In the genomic region with DNA sequence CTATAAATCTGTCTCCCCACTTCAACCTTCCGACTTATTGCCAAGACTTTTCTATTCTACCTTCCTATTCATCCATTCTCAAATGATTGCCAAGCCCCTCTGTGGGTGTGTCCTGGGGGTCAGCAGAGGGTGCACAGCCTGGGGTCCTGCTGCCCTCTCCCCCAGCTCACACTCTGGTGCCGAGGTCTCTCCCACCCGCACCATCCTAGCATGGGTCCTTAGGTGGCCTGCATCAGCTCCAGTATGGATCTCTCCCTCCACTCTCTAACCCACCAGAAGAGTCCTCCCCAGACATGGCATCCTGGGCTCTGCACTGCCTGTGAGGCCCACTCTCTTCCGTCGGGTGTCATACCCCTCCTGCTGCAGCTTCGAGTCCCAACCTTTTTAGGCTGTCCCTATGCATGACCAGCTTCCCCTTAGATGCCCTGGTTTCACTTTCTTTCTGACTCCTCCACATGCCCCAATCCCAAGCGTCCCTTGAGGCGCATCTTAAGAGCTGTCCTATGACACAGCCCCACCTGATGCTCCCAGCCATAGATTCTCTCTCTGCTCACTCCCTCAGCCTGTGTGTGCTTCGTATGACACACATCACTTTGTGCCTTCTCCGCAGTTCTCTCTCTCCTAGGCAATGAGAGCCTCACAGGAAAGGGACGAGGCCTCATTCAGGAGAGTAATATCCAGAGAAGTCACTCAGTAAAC, we compare ENCODE assay signal across 9 cellular contexts. TPM values are rescaled to one million over a fixed set of nuclear protein-coding genes. Genes with fewer than 3 reads are reported as not detected.
A peak's percentile ranks its signal among the peaks of the same experiment; 100 is the strongest.
DNase-seq lines count a peak whose midpoint lies in the region; ATAC-seq and TF ChIP-seq lines count a peak whose summit lies in the region.
"Had no signal": no experiment of that assay in that cellular context is flagged by ENCODE, and none has a peak within 500 bp of the region (broad histone marks: within the 10 kb centered on the region; RNA-seq: fewer than 3 reads in every experiment).

No MANE protein-coding gene starts in this region.

- H3K27ac Mint-ChIP-seq in CD4-positive, alpha-beta memory T cell: peak overlapping the region; percentile 27 to 92 (median 83)
- H3K27ac Mint-ChIP-seq in nephron progenitor cell: peak overlapping the region; percentile 3

- no peak overlapping the region for H3K27ac ChIP-seq in CD4-positive, alpha-beta memory T cell (ENCODE audit: low read depth, low read length)
- H3K27ac ChIP-seq in adrenal gland: peak overlapping the region in 4 of 5 donors; percentile 46 to 89 (median 69)

- H3K9me3 ChIP-seq in CD4-positive, alpha-beta memory T cell (ENCODE audit: control insufficient read depth in 1 of 2, low read length in 2 of 2): no peaks in the 10 kb centered on the region
- no peaks in the 10 kb centered on the region for H3K9me3 ChIP-seq in adrenal gland (replicated peaks in 1 of 3)

- H3K4me3 ChIP-seq in CD4-positive, alpha-beta memory T cell (ENCODE audit: low read length in 2 of 2): no peak overlapping the region
- no peak overlapping the region for H3K4me3 ChIP-seq in adrenal gland

- TF ChIP-seq CTCF in adrenal gland (IDR thresholded peaks at IDR 0.05) (no peak), nephron progenitor cell (IDR thresholded peaks at IDR 0.05) (no peak)

- peaks cover 66% of the 10 kb centered on the region for H3K36me3 ChIP-seq in CD4-positive, alpha-beta memory T cell (ENCODE audit: insufficient read depth, low read length)
- peaks cover 0 to 90% of the 10 kb centered on the region in 2 donors for H3K36me3 ChIP-seq in adrenal gland (replicated peaks in 1 of 2)

- H3K4me1 Mint-ChIP-seq in CD4-positive, alpha-beta memory T cell: peaks cover 12 to 19% (median 16%) of the 10 kb centered on the region in 4 donors
- peaks cover 32% of the 10 kb centered on the region for H3K4me1 Mint-ChIP-seq in nephron progenitor cell

- peak; percentile 67 for ATAC-seq in HG02610 (IDR thresholded peaks at IDR 0.05; ENCODE audit: unreplicated experiment)

- DNase-seq in CD4-positive, alpha-beta memory T cell: no peak
- DNase-seq in adrenal gland (peak in 3 of 7 donors; percentile 13 to 62 (median 19)), nephron progenitor cell (no peak), T-helper 9 cell (no peak), nucleus accumbens (lab: John Stamatoyannopoulos, UW) (no peak), NOMO-1 treated with dmso at 0.1 percent for 144 hours (lab: John Stamatoyannopoulos, UW; ENCODE audit: unreplicated experiment) (no peak)
- no peak for DNase-seq in stimulated activated CD4-positive, alpha-beta T cell treated with anti-CD3 and anti-CD28 coated beads, Interleukin-2, amount 100 ng/mL, for 24 hours

- H3K4me3 Mint-ChIP-seq in CD4-positive, alpha-beta memory T cell: no peak overlapping the region
- H3K4me3 Mint-ChIP-seq in nephron progenitor cell: no peak overlapping the region
- H3K4me3 Mint-ChIP-seq: mesothelial cell of epicardium had no signal

- no peaks in the 10 kb centered on the region for H3K27me3 ChIP-seq in CD4-positive, alpha-beta memory T cell (ENCODE audit: insufficient read depth, low read length)
- H3K27me3 ChIP-seq in adrenal gland: no peaks in the 10 kb centered on the region

- POLR2A ChIA-PET in CD4-positive, alpha-beta memory T cell (lab: Charles Lee; ENCODE audit: partially characterized antibody): no interaction called here

- no peaks in the 10 kb centered on the region for H3K27me3 Mint-ChIP-seq in CD4-positive, alpha-beta memory T cell
- no peaks in the 10 kb centered on the region for H3K27me3 Mint-ChIP-seq in nephron progenitor cell (ENCODE audit: low read depth, poor library complexity)

- H3K9me3 Mint-ChIP-seq in CD4-positive, alpha-beta memory T cell: no peaks in the 10 kb centered on the region
- H3K9me3 Mint-ChIP-seq in nephron progenitor cell: peaks cover 3% of the 10 kb centered on the region
- H3K9me3 Mint-ChIP-seq: mesothelial cell of epicardium had no signal

- intact Hi-C loops in CD4-positive, alpha-beta memory T cell (cut with micrococcal nuclease): no loop called here
- intact Hi-C loops in adrenal gland (cut with DNase I): no loop called here

- WGBS in adrenal gland, 4 donors: 84 to 92% (median 90%) methylated on average over 11 of the region's 11 CpGs

- TF ChIP-seq POLR2A in adrenal gland (IDR thresholded peaks at IDR 0.05): no peak

- H3K4me1 ChIP-seq in CD4-positive, alpha-beta memory T cell (ENCODE audit: insufficient read depth, low read length): peaks cover 14% of the 10 kb centered on the region
- peaks cover 25 to 54% of the 10 kb centered on the region in 2 donors for H3K4me1 ChIP-seq in adrenal gland (replicated peaks in 1 of 2)

- CTCF ChIA-PET in CD4-positive, alpha-beta memory T cell (lab: Charles Lee; ENCODE audit: partially characterized antibody): interaction anchor here (1.0 to 1.1 kb wide), 2 partner anchors 9 to 62 kb away, joined by 3 read pairs; no protein-coding TSS in a partner anchor

- H3K36me3 Mint-ChIP-seq in CD4-positive, alpha-beta memory T cell: peaks cover 55 to 88% of the 10 kb centered on the region in 2 donors
- peaks cover 63% of the 10 kb centered on the region for H3K36me3 Mint-ChIP-seq in nephron progenitor cell (ENCODE audit: low read depth)

RNA-seq across cellular contexts. Expression of a gene that starts 43.9 kb away (rescaled TPM):
- total RNA-seq in CD4-positive, alpha-beta memory T cell: 100 to 1,000 TPM; 133 to 149 TPM
- polyA plus RNA-seq in CD4-positive, alpha-beta memory T cell: 100 to 1,000 TPM in 1 of 2 donors, 10 to 100 TPM in 1; 83.1 to 104 TPM
- 10 to 100 TPM; 35.9 to 80.9 (median 59.2) TPM for total RNA-seq in adrenal gland
- 10 to 100 TPM; 24.3 to 56.3 (median 31.6) TPM for polyA plus RNA-seq in adrenal gland

RNA-seq across cellular contexts. Expression of a gene that starts 46.9 kb away (rescaled TPM):
- 10 to 100 TPM; 99.5 to 99.7 TPM for total RNA-seq in CD4-positive, alpha-beta memory T cell
- polyA plus RNA-seq in CD4-positive, alpha-beta memory T cell: 10 to 100 TPM; 66.6 to 67.0 TPM
- 10 to 100 TPM; 31.0 to 84.5 (median 45.6) TPM for total RNA-seq in adrenal gland
- 10 to 100 TPM; 17.1 to 38.6 (median 17.1) TPM for polyA plus RNA-seq in adrenal gland

RNA-seq across cellular contexts. Expression of a gene that starts 52.2 kb away (rescaled TPM):
- total RNA-seq in CD4-positive, alpha-beta memory T cell: 10 to 100 TPM; 41.4 to 45.0 TPM
- 10 to 100 TPM in 1 of 2 donors, 1 to 10 TPM in 1; 3.0 to 15.7 TPM for polyA plus RNA-seq in CD4-positive, alpha-beta memory T cell
- 10 to 100 TPM in 4 of 8 donors, 1 to 10 TPM in 4; 8.8 to 18.7 (median 12.4) TPM for total RNA-seq in adrenal gland
- polyA plus RNA-seq in adrenal gland: 10 to 100 TPM in 2 of 3 donors, 1 to 10 TPM in 1; 8.3 to 21.1 (median 11.3) TPM
